In genomic region chr5:126462239-126463014, GRCh38 we compare ENCODE assay signal across 9 cellular contexts. TPM values are rescaled to one million over a fixed set of nuclear protein-coding genes. Genes with fewer than 3 reads are reported as not detected.
DNase-seq lines count a peak whose midpoint lies in the region; ATAC-seq and TF ChIP-seq lines count a peak whose summit lies in the region.
"Had no signal": no experiment of that assay in that cellular context is flagged by ENCODE, and none has a peak within 500 bp of the region (broad histone marks: within the 10 kb centered on the region; RNA-seq: fewer than 3 reads in every experiment).

No MANE protein-coding gene starts in this region.

- peak overlapping the region; percentile 50 for H3K9ac ChIP-seq in mammary epithelial cell (ENCODE audit: insufficient read depth, low read length)

- no peaks in the 10 kb centered on the region for H3K27me3 ChIP-seq in mammary epithelial cell (ENCODE audit: insufficient read depth, low read length)

- H3K4me3 ChIP-seq in mammary epithelial cell (replicated peaks in 1 of 3; ENCODE audit: insufficient read depth in 1 of 3, low read depth in 2 of 3, low read length in 3 of 3), result no peak overlapping the region

- H3K4me1 ChIP-seq in mammary epithelial cell (ENCODE audit: insufficient read depth, low read length), result peaks cover 23% of the 10 kb centered on the region

- peak; percentile 51 for DNase-seq in mammary epithelial cell
- peak; percentile 59 for DNase-seq in stimulated activated naive B cell treated with anti-CD40 and anti-IgM and Interleukin-4, amounts not matched to agents 10 μg/mL and 1 μg/mL and 100 μg/mL, for 72 hours
- DNase-seq in activated CD4-positive, alpha-beta memory T cell treated with anti-CD3 and anti-CD28 coated beads for 36 hours, result no peak
- no peak for DNase-seq in middle frontal gyrus (ENCODE audit: extremely low spot score, low spot score)
- DNase-seq in RWPE1 (ENCODE audit: low spot score), result no peak
- no peak for DNase-seq in NCI-H2107 treated with DMSO at 0.1 percent for 48 hours (lab: John Stamatoyannopoulos, UW; ENCODE audit: unreplicated experiment)

- H3K9me3 ChIP-seq in mammary epithelial cell (replicated peaks; ENCODE audit: insufficient read depth, low read length), result no peaks in the 10 kb centered on the region

- H3K4me2 ChIP-seq in mammary epithelial cell (ENCODE audit: insufficient read depth, low read depth, low read length), result peak overlapping the region; percentile 34

- peaks cover 0 to 2% of the 10 kb centered on the region in 2 donors for H3K36me3 Mint-ChIP-seq in stimulated activated naive B cell treated with anti-CD40 and anti-IgM and Interleukin-4, amounts not matched to agents 10 μg/mL and 1 μg/mL and 100 μg/mL, for 72 hours
- H3K36me3 Mint-ChIP-seq in activated CD4-positive, alpha-beta memory T cell treated with anti-CD3 and anti-CD28 coated beads for 36 hours, result peaks cover 4% of the 10 kb centered on the region

- TF ChIP-seq CTCF in mammary epithelial cell (conservative IDR thresholded peaks at IDR 0.05 in 1 of 2, IDR thresholded peaks at IDR 0.05 in 1 of 2; ENCODE audit: extremely low read depth in 1 of 2, insufficient read depth in 1 of 2, low read depth in 1 of 2, low read length in 2 of 2) (no peak), RWPE1 (conservative IDR thresholded peaks at IDR 0.05; ENCODE audit: low read depth) (no peak)

- in situ Hi-C loops in mammary epithelial cell (cut with MboI; ENCODE audit: low sequenced_read_pairs in 2 of 2), result loop anchor here in 1 of 2 donors (25.0 kb wide), 1 partner anchor 100 kb away; no protein-coding TSS in a partner anchor

- H4K20me1 ChIP-seq in mammary epithelial cell (ENCODE audit: insufficient read depth, low read length), result no peaks in the 10 kb centered on the region

- POLR2A ChIA-PET in activated CD4-positive, alpha-beta memory T cell treated with anti-CD3 and anti-CD28 coated beads for 36 hours (lab: Charles Lee), result no interaction called here
- POLR2A ChIA-PET in RWPE1 (lab: Yijun Ruan, JAX; ENCODE audit: low non-redundant PET), result no interaction called here

- no peaks in the 10 kb centered on the region for H3K27me3 Mint-ChIP-seq in stimulated activated naive B cell treated with anti-CD40 and anti-IgM and Interleukin-4, amounts not matched to agents 10 μg/mL and 1 μg/mL and 100 μg/mL, for 72 hours
- no peaks in the 10 kb centered on the region for H3K27me3 Mint-ChIP-seq in activated CD4-positive, alpha-beta memory T cell treated with anti-CD3 and anti-CD28 coated beads for 36 hours

- H3K36me3 ChIP-seq in mammary epithelial cell (ENCODE audit: insufficient read depth, low read length), result peaks cover 17% of the 10 kb centered on the region

- H3K27ac ChIP-seq in mammary epithelial cell (ENCODE audit: insufficient read depth, low read depth, low read length) (peak overlapping the region; percentile 72), RWPE1 (no peak overlapping the region)

- BruUV-seq in mammary epithelial cell (replicated peaks; lab: Mats Ljungman, UMichigan), result no TSS peak

- no peaks in the 10 kb centered on the region for H3K9me3 Mint-ChIP-seq in stimulated activated naive B cell treated with anti-CD40 and anti-IgM and Interleukin-4, amounts not matched to agents 10 μg/mL and 1 μg/mL and 100 μg/mL, for 72 hours
- H3K9me3 Mint-ChIP-seq in activated CD4-positive, alpha-beta memory T cell treated with anti-CD3 and anti-CD28 coated beads for 36 hours, result no peaks in the 10 kb centered on the region
- H3K9me3 Mint-ChIP-seq: T-helper 1 cell treated with Interleukin-12 subunit alpha and Interleukin-12 subunit beta and Interleukin-4 antibody, amounts not matched to agents 30 μg/mL and 1 μg/mL, for 36 hours had no signal

- peaks cover 86% of the 10 kb centered on the region for H3K79me2 ChIP-seq in mammary epithelial cell (ENCODE audit: insufficient read depth, low read length)

- WGBS in mammary epithelial cell (ENCODE audit: low coverage, missing lambda C conversion rate), result 15% methylated on average over 8 of the region's 8 CpGs

- intact Hi-C loops in mammary epithelial cell (cut with micrococcal nuclease), result loop anchor here (5.0 kb wide), 1 partner anchor 40 kb away; the partner anchor contains the start of gene GRAMD2B
- intact Hi-C loops in activated CD4-positive, alpha-beta memory T cell treated with anti-CD3 and anti-CD28 coated beads for 36 hours (cut with micrococcal nuclease), result no loop called here

- H3K27ac Mint-ChIP-seq in stimulated activated naive B cell treated with anti-CD40 and anti-IgM and Interleukin-4, amounts not matched to agents 10 μg/mL and 1 μg/mL and 100 μg/mL, for 72 hours, result peak overlapping the region; percentile 85
- no peak overlapping the region for H3K27ac Mint-ChIP-seq in activated CD4-positive, alpha-beta memory T cell treated with anti-CD3 and anti-CD28 coated beads for 36 hours
- H3K27ac Mint-ChIP-seq: T-helper 1 cell treated with Interleukin-12 subunit alpha and Interleukin-12 subunit beta and Interleukin-4 antibody, amounts not matched to agents 30 μg/mL and 1 μg/mL, for 36 hours had no signal

- CTCF ChIA-PET in mammary epithelial cell (lab: Charles Lee; ENCODE audit: low non-redundant PET), result no interaction called here
- CTCF ChIA-PET in activated CD4-positive, alpha-beta memory T cell treated with anti-CD3 and anti-CD28 coated beads for 36 hours (lab: Charles Lee), result no interaction called here
- CTCF ChIA-PET in RWPE1 (lab: Yijun Ruan, JAX), result interaction anchor here (0.6 to 0.7 kb wide), 2 partner anchors 13 to 81 kb away, joined by 3 to 10 read pairs; no protein-coding TSS in a partner anchor

- H3K4me3 Mint-ChIP-seq in stimulated activated naive B cell treated with anti-CD40 and anti-IgM and Interleukin-4, amounts not matched to agents 10 μg/mL and 1 μg/mL and 100 μg/mL, for 72 hours, result peak overlapping the region; percentile 2 to 20
- H3K4me3 Mint-ChIP-seq in activated CD4-positive, alpha-beta memory T cell treated with anti-CD3 and anti-CD28 coated beads for 36 hours, result no peak overlapping the region
- H3K4me3 Mint-ChIP-seq: T-helper 1 cell treated with Interleukin-12 subunit alpha and Interleukin-12 subunit beta and Interleukin-4 antibody, amounts not matched to agents 30 μg/mL and 1 μg/mL, for 36 hours had no signal

- ATAC-seq in GM19043 (IDR thresholded peaks at IDR 0.05; ENCODE audit: low read depth, unreplicated experiment) (peak; percentile 73), HG02970 (IDR thresholded peaks at IDR 0.05; ENCODE audit: low FRiP score, unreplicated experiment) (peak; percentile 47)
- peak; percentile 89 to 90 for ATAC-seq in stimulated activated naive B cell treated with anti-CD40 and anti-IgM and Interleukin-4, amounts not matched to agents 10 μg/mL and 1 μg/mL and 100 μg/mL, for 72 hours (replicated peaks)

- peaks cover 19 to 22% of the 10 kb centered on the region in 2 donors for H3K4me1 Mint-ChIP-seq in stimulated activated naive B cell treated with anti-CD40 and anti-IgM and Interleukin-4, amounts not matched to agents 10 μg/mL and 1 μg/mL and 100 μg/mL, for 72 hours
- H3K4me1 Mint-ChIP-seq in activated CD4-positive, alpha-beta memory T cell treated with anti-CD3 and anti-CD28 coated beads for 36 hours (ENCODE audit: low read depth), result peaks cover 12% of the 10 kb centered on the region

- dilution Hi-C loops in mammary epithelial cell (cut with HindIII; ENCODE audit: low sequenced_read_pairs), result loop anchor here (5.0 kb wide), 1 partner anchor 75 kb away; no protein-coding TSS in a partner anchor

- peak overlapping the region; percentile 19 for H2AFZ ChIP-seq in mammary epithelial cell (ENCODE audit: low read depth, low read length)

RNA-seq across cellular contexts. Expression of gene GRAMD2B, which starts 39.2 kb away (rescaled TPM):
- 100 to 1,000 TPM in 1 of 2 donors, 10 to 100 TPM in 1; 56.2 to 113 TPM for total RNA-seq in mammary epithelial cell
- 36.9 TPM for polyA plus RNA-seq in mammary epithelial cell
- 14.3 TPM for polyA minus RNA-seq in mammary epithelial cell
- total RNA-seq in activated CD4-positive, alpha-beta memory T cell treated with anti-CD3 and anti-CD28 coated beads for 36 hours, result 10 to 100 TPM in 1 of 2 experiments, 1 to 10 TPM in 1; 9.9 to 10.4 TPM

Comparison
In these comparisons a context has a peak if more than half of its experiments do, and no peak if none do; other contexts are left out.
1. DNase-seq: peak in mammary epithelial cell (single experiment) and stimulated activated naive B cell treated with anti-CD40 and anti-IgM and Interleukin-4, amounts not matched to agents 10 μg/mL and 1 μg/mL and 100 μg/mL, for 72 hours (single experiment); none in activated CD4-positive, alpha-beta memory T cell treated with anti-CD3 and anti-CD28 coated beads for 36 hours (single experiment), middle frontal gyrus (single experiment), RWPE1 (single experiment) and NCI-H2107 treated with DMSO at 0.1 percent for 48 hours (single experiment).
2. RNA of gene GRAMD2B, which starts 39.2 kb away (total RNA-seq): 56.2 to 113 TPM in mammary epithelial cell; 9.9 to 10.4 TPM in activated CD4-positive, alpha-beta memory T cell treated with anti-CD3 and anti-CD28 coated beads for 36 hours; every median in the first group is over 4 times any median in the second.
3. Peak in every context shown above with its lines, with median percentiles within 50 percentile points of each other: ATAC-seq.